Comparison of ENCODE assay signal across 18 cellular contexts in the genomic region with DNA sequence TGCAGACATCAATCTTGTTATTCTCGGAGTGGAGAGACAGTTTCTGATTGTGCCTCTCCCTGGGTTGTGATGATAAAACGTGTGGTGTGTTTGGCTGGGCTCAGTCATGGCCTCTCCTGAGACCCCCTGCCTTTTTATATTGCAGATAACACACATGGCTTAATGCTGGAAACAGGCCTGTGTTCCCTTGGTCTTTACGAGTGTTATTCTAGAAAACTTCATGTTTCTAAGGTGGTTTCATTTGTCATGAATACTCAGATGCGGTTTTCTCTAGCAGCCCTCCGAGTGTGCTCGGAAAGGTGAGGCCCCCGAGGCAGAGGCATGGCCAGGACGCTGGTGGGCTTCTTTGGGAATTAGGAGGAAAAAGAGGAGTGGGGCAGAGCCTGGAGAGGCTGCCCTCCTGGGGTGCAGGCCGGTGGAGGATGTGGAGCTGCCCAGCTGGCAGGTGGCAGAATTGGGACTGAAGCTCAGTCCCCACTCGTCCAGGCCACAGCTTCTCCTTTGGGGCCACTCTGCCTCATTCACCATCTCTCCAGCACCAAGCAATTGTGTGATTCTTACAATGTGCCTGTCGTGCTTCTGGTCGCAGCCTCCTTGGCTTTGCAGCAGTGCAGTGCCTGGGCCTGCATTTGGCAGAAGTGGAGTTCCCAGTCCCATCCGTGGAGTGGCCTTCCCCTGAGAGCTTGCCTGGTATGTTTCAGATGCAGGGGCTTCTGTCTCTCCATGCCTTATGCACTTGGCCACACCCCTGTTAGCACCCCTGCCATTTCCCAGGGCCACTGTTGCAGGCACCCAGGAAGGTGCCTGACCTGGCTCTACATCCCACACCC.
"Had no signal": no experiment of that assay in that cellular context is flagged by ENCODE, and none has a peak within 500 bp of the region (broad histone marks: within the 10 kb centered on the region; RNA-seq: fewer than 3 reads in every experiment).

No MANE protein-coding gene starts in this region.

- H3K4me3 Mint-ChIP-seq: activated CD4-positive, alpha-beta T cell treated with anti-CD3 and anti-CD28 coated beads for 36 hours; activated naive CD4-positive, alpha-beta T cell treated with anti-CD3 and anti-CD28 coated beads, Interleukin-2, amount 10 ng/mL, durations not matched to agents 7 days and 5 days; activated T-cell treated with anti-CD3 and anti-CD28 coated beads, Interleukin-2, amount 50 U/mL, for 4 hours; effector memory CD8-positive, alpha-beta T cell; memory B cell; neural crest cell had no signal

- H3K9me3 Mint-ChIP-seq: effector memory CD8-positive, alpha-beta T cell had no signal

- DNase-seq: activated CD4-positive, alpha-beta T cell treated with anti-CD3 and anti-CD28 coated beads for 36 hours; activated CD4-positive, alpha-beta T cell treated with anti-CD3 and anti-CD28 coated beads, Interleukin-2, amount 50 U/mL, for 48 hours; activated CD8-positive, alpha-beta memory T cell treated with anti-CD3 and anti-CD28 coated beads, Interleukin-2, amount 50 U/mL, for 48 hours; activated naive CD4-positive, alpha-beta T cell treated with anti-CD3 and anti-CD28 coated beads, Interleukin-2, amount 10 ng/mL, durations not matched to agents 7 days and 5 days; activated T-cell treated with anti-CD3 and anti-CD28 coated beads, Interleukin-2, amount 50 U/mL, for 4 hours; amygdala; caudate nucleus; effector memory CD8-positive, alpha-beta T cell; glutamatergic neuron; retina; stimulated activated CD4-positive, alpha-beta T cell treated with anti-CD3 and anti-CD28 coated beads, Interleukin-4, amount 100 ng/mL, for 24 hours; stimulated activated naive CD8-positive, alpha-beta T cell treated with anti-CD3 and anti-CD28 coated beads, Interleukin-15, Interleukin-2, amounts not matched to agents 100 U/mL and 50 U/mL, for 24 hours; T-helper 9 cell; upper lobe of right lung had no signal

- H3K27me3 Mint-ChIP-seq: activated CD4-positive, alpha-beta T cell treated with anti-CD3 and anti-CD28 coated beads for 36 hours; activated naive CD4-positive, alpha-beta T cell treated with anti-CD3 and anti-CD28 coated beads, Interleukin-2, amount 10 ng/mL, durations not matched to agents 7 days and 5 days; effector memory CD8-positive, alpha-beta T cell; memory B cell; progenitor cell of endocrine pancreas had no signal

- ATAC-seq: activated CD4-positive, alpha-beta T cell treated with anti-CD3 and anti-CD28 coated beads for 36 hours; activated T-cell treated with anti-CD3 and anti-CD28 coated beads, Interleukin-2, amount 50 U/mL, for 4 hours; effector memory CD8-positive, alpha-beta T cell; stimulated activated naive CD8-positive, alpha-beta T cell treated with anti-CD3 and anti-CD28 coated beads, Interleukin-15, Interleukin-2, amounts not matched to agents 100 U/mL and 50 U/mL, for 24 hours had no signal

- H3K27ac Mint-ChIP-seq: activated CD4-positive, alpha-beta T cell treated with anti-CD3 and anti-CD28 coated beads for 36 hours; activated naive CD4-positive, alpha-beta T cell treated with anti-CD3 and anti-CD28 coated beads, Interleukin-2, amount 10 ng/mL, durations not matched to agents 7 days and 5 days; activated T-helper 2 cell treated with anti-CD3 and anti-CD28 coated beads, Interferon-gamma antibody, Interleukin-2, Interleukin-4, amounts not matched to agents 10 μg/mL and 5 μg/mL and 100 μg/mL, durations not matched to agents 14 hours and 24 hours and 36 hours; effector memory CD8-positive, alpha-beta T cell had no signal
